Comparison of ENCODE assay signal across 23 cellular contexts in the genomic region with DNA sequence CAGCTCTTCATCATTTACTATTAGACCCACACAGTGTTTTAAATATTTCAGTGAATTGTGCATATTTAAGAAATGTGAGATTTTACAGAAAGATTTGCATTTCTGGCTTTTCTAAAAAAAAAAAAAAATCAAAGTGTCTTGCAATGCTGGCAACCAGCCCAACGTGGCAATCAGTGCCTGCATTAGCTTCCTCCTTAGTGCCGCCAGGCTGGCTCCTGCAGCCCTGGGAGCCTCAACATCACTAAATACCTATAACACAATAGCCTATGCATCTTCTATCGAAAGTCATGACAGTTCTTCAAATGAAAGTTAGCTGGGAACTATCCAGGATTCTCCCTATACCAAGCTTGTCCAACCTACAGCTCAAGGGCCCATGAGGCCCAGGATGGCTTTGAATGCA. TPM values are rescaled to one million over a fixed set of nuclear protein-coding genes. Genes with fewer than 3 reads are reported as not detected.
DNase-seq lines count a peak whose midpoint lies in the region; ATAC-seq, FAIRE-seq and TF ChIP-seq lines count a peak whose summit lies in the region.
"Had no signal": no experiment of that assay in that cellular context is flagged by ENCODE, and none has a peak within 500 bp of the region (broad histone marks: within the 10 kb centered on the region; RNA-seq: fewer than 3 reads in every experiment).

No MANE protein-coding gene starts in this region.

- H3K36me3 Mint-ChIP-seq in dendritic cell treated with granulocyte-macrophage colony-stimulating factor and Interleukin-4, amounts not matched to agents 40 ng/mL and 50 ng/mL, for 4 days (ENCODE audit: low read depth), result no peaks in the 10 kb centered on the region

- H3K36me3 ChIP-seq in heart right ventricle, result no peaks in the 10 kb centered on the region
- no peaks in the 10 kb centered on the region for H3K36me3 ChIP-seq in keratinocyte (ENCODE audit: control insufficient read depth in 2 of 2, extremely low read depth in 1 of 2, insufficient read depth in 2 of 2, low read length in 2 of 2)
- no peaks in the 10 kb centered on the region for H3K36me3 ChIP-seq in suprapubic skin
- H3K36me3 ChIP-seq: HAP-1 had no signal

- no peaks in the 10 kb centered on the region for H4K20me1 ChIP-seq in keratinocyte (ENCODE audit: control insufficient read depth, extremely low read depth, insufficient read depth, low read length)

- H3K27me3 ChIP-seq in heart right ventricle (no peaks in the 10 kb centered on the region), keratinocyte (ENCODE audit: control insufficient read depth, extremely low read depth, insufficient read depth, low read length) (no peaks in the 10 kb centered on the region), suprapubic skin (no peaks in the 10 kb centered on the region)

- H3K4me1 ChIP-seq in heart right ventricle (peaks cover 4 to 66% (median 16%) of the 10 kb centered on the region in 9 donors), keratinocyte (ENCODE audit: control insufficient read depth, extremely low read depth, insufficient read depth, low read length) (peaks cover 38% of the 10 kb centered on the region), suprapubic skin (peaks cover 67% of the 10 kb centered on the region)
- H3K4me1 ChIP-seq: Caco-2, HAP-1 had no signal

- 93% methylated on average over 3 of the region's 3 CpGs for WGBS in heart right ventricle, 2 donors
- 57% methylated on average over 3 of the region's 3 CpGs for WGBS in suprapubic skin

- TF ChIP-seq EP300 in suprapubic skin (IDR thresholded peaks at IDR 0.05), result no peak

- no peak overlapping the region for H3K4me2 ChIP-seq in keratinocyte (ENCODE audit: control insufficient read depth, extremely low read depth, insufficient read depth, low read depth, low read length)

- H3K9me3 Mint-ChIP-seq in dendritic cell treated with granulocyte-macrophage colony-stimulating factor and Interleukin-4, amounts not matched to agents 40 ng/mL and 50 ng/mL, for 4 days, result no peaks in the 10 kb centered on the region
- H3K9me3 Mint-ChIP-seq: CD4-positive, alpha-beta T cell had no signal

- ATAC-seq in heart right ventricle, result no peak
- ATAC-seq: HepG2 had no signal

- dilution Hi-C loops in keratinocyte (cut with MboI; ENCODE audit: extremely low pct_ligation_motif_present, low sequenced_read_pairs), result no loop called here

- H3K27ac ChIP-seq in heart right ventricle (peak overlapping the region in 1 of 10 donors; percentile 53), keratinocyte (ENCODE audit: control insufficient read depth, insufficient read depth, low read length) (peak overlapping the region; percentile 69), suprapubic skin (peak overlapping the region; percentile 85)

- H3K27me3 Mint-ChIP-seq in dendritic cell treated with granulocyte-macrophage colony-stimulating factor and Interleukin-4, amounts not matched to agents 40 ng/mL and 50 ng/mL, for 4 days, result no peaks in the 10 kb centered on the region
- H3K27me3 Mint-ChIP-seq: B cell had no signal

- no peak for TF ChIP-seq POLR2A in suprapubic skin (IDR thresholded peaks at IDR 0.05)

- intact Hi-C loops in cardiac septum (cut with DNase I) (no loop called here), heart right ventricle (cut with DNase I) (no loop called here)
- intact Hi-C loops in dendritic cell treated with granulocyte-macrophage colony-stimulating factor and Interleukin-4, amounts not matched to agents 40 ng/mL and 50 ng/mL, for 4 days (cut with micrococcal nuclease), result no loop called here

- peaks cover 84% of the 10 kb centered on the region for H3K4me1 Mint-ChIP-seq in dendritic cell treated with granulocyte-macrophage colony-stimulating factor and Interleukin-4, amounts not matched to agents 40 ng/mL and 50 ng/mL, for 4 days (ENCODE audit: low read depth)
- H3K4me1 Mint-ChIP-seq: B cell had no signal

- H3K27ac Mint-ChIP-seq in dendritic cell treated with granulocyte-macrophage colony-stimulating factor and Interleukin-4, amounts not matched to agents 40 ng/mL and 50 ng/mL, for 4 days, result peak overlapping the region; percentile 86
- H3K27ac Mint-ChIP-seq: B cell; CD4-positive, alpha-beta T cell had no signal

- DNase-seq in cardiac septum (ENCODE audit: low spot score), result peak; percentile 55
- no peak for DNase-seq in heart right ventricle
- DNase-seq in keratinocyte (ENCODE audit: low read depth, low spot score), result no peak
- DNase-seq in suprapubic skin (ENCODE audit: low spot score in 2 of 2), result no peak
- no peak for DNase-seq in GM19240 (ENCODE audit: insufficient read length, low spot score)
- DNase-seq in hippocampal formation (lab: John Stamatoyannopoulos, UW), result no peak
- no peak for DNase-seq in iPS-NIHi11 (ENCODE audit: low spot score)
- DNase-seq: Caco-2; CD4-positive, alpha-beta T cell; KG1; NCI-H1092 treated with DMSO at 0.1 percent for 48 hours; NCI-H1694; NCI-H2081 treated with DMSO at 0.1 percent for 48 hours; NCI-H510A treated with DMSO at 0.1 percent for 48 hours; NCI-H774; RPMI8226 had no signal

- H3K4me3 ChIP-seq in heart right ventricle (no peak overlapping the region), keratinocyte (ENCODE audit: control insufficient read depth in 2 of 3, extremely low read depth in 1 of 3, insufficient read depth in 2 of 3, low read depth in 1 of 3, low read length in 3 of 3) (no peak overlapping the region), suprapubic skin (no peak overlapping the region)
- H3K4me3 ChIP-seq: HAP-1 had no signal

- no peaks in the 10 kb centered on the region for H3K9me1 ChIP-seq in keratinocyte (ENCODE audit: control insufficient read depth, extremely low read depth, insufficient read depth, low read length)

- TF ChIP-seq CTCF in heart right ventricle (IDR thresholded peaks at IDR 0.05) (no peak), keratinocyte (optimal IDR thresholded peaks at IDR 0.05 in 1 of 3, IDR thresholded peaks at IDR 0.05 in 1 of 3, conservative IDR thresholded peaks at IDR 0.05 in 1 of 3; ENCODE audit: extremely low read depth in 1 of 3, insufficient read depth in 2 of 3, low read length in 3 of 3) (no peak), suprapubic skin (IDR thresholded peaks at IDR 0.05) (no peak)

- H3K4me3 Mint-ChIP-seq in dendritic cell treated with granulocyte-macrophage colony-stimulating factor and Interleukin-4, amounts not matched to agents 40 ng/mL and 50 ng/mL, for 4 days, result peak overlapping the region; percentile 55
- H3K4me3 Mint-ChIP-seq: B cell; CD4-positive, alpha-beta T cell had no signal

- H2AFZ ChIP-seq in keratinocyte (ENCODE audit: control insufficient read depth, low read length), result no peak overlapping the region

- H3K9ac ChIP-seq in keratinocyte (ENCODE audit: control insufficient read depth, extremely low read depth, insufficient read depth, low read length), result peak overlapping the region; percentile 7

- FAIRE-seq in keratinocyte (lab: Jason Lieb, UNC), result no peak
- FAIRE-seq: G401.6, HepG2 had no signal

- no peaks in the 10 kb centered on the region for H3K79me2 ChIP-seq in keratinocyte (ENCODE audit: control insufficient read depth, insufficient read depth, low read length)

- H3K9me3 ChIP-seq in heart right ventricle, result no peaks in the 10 kb centered on the region
- H3K9me3 ChIP-seq in keratinocyte (ENCODE audit: control insufficient read depth, low read depth, low read length), result no peaks in the 10 kb centered on the region
- H3K9me3 ChIP-seq in suprapubic skin, result no peaks in the 10 kb centered on the region
- H3K9me3 ChIP-seq: Caco-2, HAP-1 had no signal

RNA-seq across cellular contexts. Expression of a gene that starts 9.4 kb away (rescaled TPM):
- total RNA-seq in cardiac septum (40.3 TPM), heart right ventricle (10 to 100 TPM; 29.6 to 85.0 (median 40.0) TPM), suprapubic skin (10 to 100 TPM in 3 of 4 donors, 1 to 10 TPM in 1; 8.1 to 25.1 (median 16.2) TPM)
- polyA plus RNA-seq in heart right ventricle (10 to 100 TPM; 12.7 to 24.9 TPM), keratinocyte (0.01 TPM in 1 of 3 replicates, not detected in the others)
- 0.06 TPM for polyA plus RNA-seq in keratinocyte (2011; ENCODE audit: low read depth)
- polyA plus RNA-seq in keratinocyte (2011; cell fraction: cytosol; rRNA removed), result not detected in 2 replicates
- polyA plus RNA-seq in keratinocyte (2011; cell fraction: nucleus; rRNA removed), result 0.01 and 0.05 TPM in 2 replicates
- polyA plus RNA-seq in keratinocyte (2012; ENCODE audit: low replicate concordance), result 0.04 TPM in 1 of 2 replicates, not detected in the other
- polyA minus RNA-seq in keratinocyte, result 0.03 to 0.16 TPM (median 0.13 TPM) in 3 replicates
- not detected for polyA minus RNA-seq in keratinocyte (2011; cell fraction: cytosol; rRNA and poly(A)+ RNA removed)
- not detected in 2 replicates for polyA minus RNA-seq in keratinocyte (2011; cell fraction: nucleus; rRNA and poly(A)+ RNA removed)
- total RNA-seq: A172, Caco-2, HepG2, OCI-LY7 had no signal
- polyA plus RNA-seq: HepG2 had no signal

RNA-seq across cellular contexts. Expression of a gene that starts 46.0 kb away (rescaled TPM):
- total RNA-seq in cardiac septum (27.0 TPM), heart right ventricle (10 to 100 TPM; 11.1 to 61.0 (median 17.4) TPM), suprapubic skin (100 to 1,000 TPM in 3 of 4 donors, 10 to 100 TPM in 1; 39.7 to 329 (median 241) TPM)
- polyA plus RNA-seq in heart right ventricle (10 to 100 TPM; 12.0 to 20.6 TPM), keratinocyte (2.1 to 6.2 TPM (median 4.7 TPM) in 3 replicates)
- 8.9 TPM for polyA plus RNA-seq in keratinocyte (2011; ENCODE audit: low read depth)
- 2.0 and 2.1 TPM in 2 replicates for polyA plus RNA-seq in keratinocyte (2011; cell fraction: cytosol; rRNA removed)
- 11.2 and 11.4 TPM in 2 replicates for polyA plus RNA-seq in keratinocyte (2011; cell fraction: nucleus; rRNA removed)
- 1.9 and 19.0 TPM in 2 replicates for polyA plus RNA-seq in keratinocyte (2012; ENCODE audit: low replicate concordance)
- 1.6 to 4.6 TPM (median 3.7 TPM) in 3 replicates for polyA minus RNA-seq in keratinocyte
- 3.8 TPM for polyA minus RNA-seq in keratinocyte (2011; cell fraction: cytosol; rRNA and poly(A)+ RNA removed)
- 9.2 and 9.4 TPM in 2 replicates for polyA minus RNA-seq in keratinocyte (2011; cell fraction: nucleus; rRNA and poly(A)+ RNA removed)
- total RNA-seq: B cell, HepG2, OCI-LY7 had no signal
